1 cellular context compared by ENCODE assay signal in the genomic region with DNA sequence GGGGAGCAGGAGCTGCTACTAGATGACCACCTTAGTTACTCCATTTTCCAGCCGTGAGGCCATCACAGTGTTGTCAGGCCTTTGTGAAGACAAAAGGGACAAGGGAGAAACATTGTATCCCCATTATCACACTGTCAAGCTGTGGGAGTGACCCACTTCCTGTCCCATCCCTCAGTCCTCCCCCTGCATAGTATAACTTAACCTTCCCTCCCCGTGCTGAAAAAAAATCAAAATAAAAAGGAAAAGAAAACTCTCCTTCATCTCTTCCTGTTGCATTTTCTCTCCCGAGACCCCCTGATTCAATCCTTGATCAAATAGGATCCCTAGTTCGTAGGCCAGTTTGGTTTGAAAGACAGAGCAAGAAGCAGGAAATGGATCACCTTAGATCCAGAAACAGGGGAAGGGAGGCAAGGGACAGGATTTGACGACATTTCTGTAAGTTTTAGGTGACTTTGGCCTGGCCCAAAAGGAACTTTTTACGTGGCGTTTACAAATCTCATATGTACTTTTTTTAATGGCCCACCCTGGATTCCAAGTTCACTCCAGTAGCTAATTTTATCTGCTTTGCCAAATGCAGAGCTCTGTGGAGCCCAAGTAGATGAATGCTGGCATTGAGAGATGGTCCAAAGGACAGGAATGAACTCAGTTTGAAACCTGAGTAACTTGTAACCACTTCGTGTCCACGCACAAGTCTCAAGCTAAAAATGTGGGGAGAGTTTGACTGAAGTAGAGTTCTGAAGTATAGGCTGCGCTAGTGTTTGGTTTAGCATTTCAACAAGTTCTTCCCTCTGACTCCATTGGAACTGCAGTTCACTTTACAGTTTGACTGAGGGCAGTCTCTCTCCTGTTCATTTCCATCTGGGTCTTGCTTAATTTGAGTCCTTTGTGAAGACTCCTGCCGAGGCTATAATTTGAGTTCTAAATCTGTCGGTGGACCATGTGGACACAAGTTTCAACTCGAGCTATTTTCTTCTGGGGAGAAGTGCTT.
TF ChIP-seq lines count a peak whose summit lies in the region.

No MANE protein-coding gene starts in this region.

TF ChIP-seq in GM23338, 12 proteins besides CTCF, POLR2A, EP300 and RAD21 (continued from another document):
- no peak for TF ChIP-seq REST (IDR thresholded peaks at IDR 0.05; ENCODE audit: unreplicated experiment)
